ENCODE assay signal across 19 cellular contexts in the genomic region with DNA sequence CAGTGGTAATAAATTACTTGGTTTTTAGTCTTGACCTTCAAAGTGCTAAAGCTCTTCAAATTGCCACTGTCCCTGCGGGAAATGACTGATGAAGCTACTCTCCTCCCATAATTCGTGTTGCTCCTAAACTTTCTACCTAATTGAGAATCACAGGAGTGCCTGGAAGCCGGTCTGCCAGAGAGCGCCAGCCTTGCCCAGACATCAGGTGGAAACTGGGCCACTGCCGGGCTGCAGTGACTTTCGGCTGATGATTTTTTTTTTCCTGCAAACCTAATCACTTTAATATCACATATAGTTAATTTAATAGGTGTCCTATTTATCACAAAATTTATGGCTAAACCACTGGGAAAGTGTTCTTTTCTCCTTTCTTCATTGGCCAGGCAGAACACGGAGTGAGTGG.
"Had no signal": no experiment of that assay in that cellular context is flagged by ENCODE, and none has a peak within 500 bp of the region (broad histone marks: within the 10 kb centered on the region; RNA-seq: fewer than 3 reads in every experiment).

No MANE protein-coding gene starts in this region.

- H3K36me3 ChIP-seq: heart right ventricle, ovary, tibial nerve had no signal

- H3K27me3 ChIP-seq: ovary, testis had no signal

- H3K27ac ChIP-seq: heart right ventricle, ovary, testis, tibial nerve had no signal

- H3K4me1 ChIP-seq: testis had no signal

- H3K9me3 ChIP-seq: testis had no signal

- ATAC-seq: esophagus mucosa; heart right ventricle; left lobe of liver; mucosa of descending colon; naive thymus-derived CD8-positive, alpha-beta T cell; right cardiac atrium; stimulated activated memory B cell treated with anti-CD40 and anti-IgM and Interleukin-4, amounts not matched to agents 10 μg/mL and 1 μg/mL and 100 μg/mL, for 72 hours had no signal

- DNase-seq: effector memory CD4-positive, alpha-beta T cell; heart right ventricle; hypothalamus; mammary epithelial cell; mucosa of descending colon; naive thymus-derived CD8-positive, alpha-beta T cell; nucleus accumbens; ovary; right cardiac atrium; stimulated activated CD4-positive, alpha-beta T cell treated with anti-CD3 and anti-CD28 coated beads, Interleukin-4, amount 100 ng/mL, for 1 hour; stimulated activated CD8-positive, alpha-beta memory T cell treated with anti-CD3 and anti-CD28 coated beads, Interleukin-4, amount 100 ng/mL, for 48 hours; testis had no signal

- H3K4me3 ChIP-seq: heart right ventricle, mucosa of descending colon, ovary, tibial nerve had no signal

- FAIRE-seq: endometrium, frontal cortex, islet of Langerhans had no signal
